ENCODE assay signal across 17 cellular contexts in genomic region chr21:35663856-35664606, GRCh38.
"Had no signal": no experiment of that assay in that cellular context is flagged by ENCODE, and none has a peak within 500 bp of the region (broad histone marks: within the 10 kb centered on the region; RNA-seq: fewer than 3 reads in every experiment).

No MANE protein-coding gene starts in this region.

- H3K27me3 ChIP-seq: cardiac muscle cell, gastrocnemius medialis, right lobe of liver, upper lobe of left lung had no signal

- H3K4me1 ChIP-seq: gastrocnemius medialis, left ventricle myocardium inferior, psoas muscle, right lobe of liver, upper lobe of left lung had no signal

- H3K9me3 ChIP-seq: gastrocnemius medialis, left ventricle myocardium inferior, psoas muscle, right lobe of liver, thoracic aorta, upper lobe of left lung had no signal

- DNase-seq: activated gamma-delta T cell treated with Interleukin-2 at 50 U/mL for 16 hours; activated naive CD8-positive, alpha-beta T cell treated with anti-CD3 and anti-CD28 coated beads for 36 hours; activated T-cell treated with anti-CD3 and anti-CD28 coated beads for 4 hours; amniotic stem cell; effector CD8-positive, alpha-beta T cell; gastrocnemius medialis; head of caudate nucleus; kidney; left ventricle myocardium inferior; midbrain; psoas muscle; right lobe of liver; upper lobe of left lung had no signal

- H3K27ac ChIP-seq: cardiac muscle cell, gastrocnemius medialis, left ventricle myocardium inferior, psoas muscle, right lobe of liver, thoracic aorta, upper lobe of left lung had no signal

- ATAC-seq: esophagus mucosa, gastrocnemius medialis, psoas muscle, right lobe of liver, WTC11 had no signal

- H3K4me3 ChIP-seq: cardiac muscle cell, gastrocnemius medialis, left ventricle myocardium inferior, psoas muscle, right lobe of liver, thoracic aorta, upper lobe of left lung had no signal

- H3K36me3 ChIP-seq: cardiac muscle cell, gastrocnemius medialis, left ventricle myocardium inferior, right lobe of liver, thoracic aorta, upper lobe of left lung had no signal
